ENCODE assay signal across 1 cellular context in the genomic region with DNA sequence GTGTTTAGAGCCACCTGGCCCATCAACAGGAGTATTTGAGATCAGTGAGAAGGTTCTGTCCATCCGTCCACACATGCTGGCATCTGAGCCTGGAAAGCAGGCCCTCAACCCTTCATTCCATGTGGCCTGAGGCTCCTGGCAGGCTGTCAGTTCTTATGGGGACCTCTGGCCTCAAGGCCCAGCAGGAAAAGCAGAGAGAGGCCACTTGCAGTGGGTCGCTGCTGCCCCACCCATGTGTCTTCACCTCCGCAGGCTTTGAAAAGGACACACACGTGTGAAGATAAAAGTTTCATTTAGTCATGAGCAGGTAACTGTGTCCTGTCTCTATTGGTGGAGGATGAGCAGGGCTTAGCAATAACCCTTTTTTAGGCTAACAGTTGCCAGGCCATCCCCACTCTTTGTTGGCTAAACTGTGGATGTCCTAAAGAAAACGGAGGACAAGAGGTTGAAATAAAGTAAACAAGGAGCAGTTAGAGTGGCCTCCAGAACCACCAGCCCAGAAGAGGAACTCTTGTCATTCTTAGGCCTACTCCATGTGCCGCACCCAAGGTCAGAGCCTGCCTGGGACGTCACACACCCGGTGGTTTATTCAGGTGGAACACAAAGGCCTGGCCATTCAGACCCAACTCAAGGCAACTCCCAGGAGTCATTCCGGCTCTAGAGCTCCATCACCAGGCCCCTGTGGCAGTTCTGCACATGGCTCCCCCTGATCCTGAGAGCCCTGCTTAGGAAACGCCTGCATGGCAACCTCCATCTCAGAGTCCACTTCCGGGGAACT.
TF ChIP-seq lines count a peak whose summit lies in the region.

No MANE protein-coding gene starts in this region.

TF ChIP-seq in GM23338, 12 proteins besides CTCF, POLR2A, EP300 and RAD21 (continued from another document):
- TF ChIP-seq, protein P1, sequence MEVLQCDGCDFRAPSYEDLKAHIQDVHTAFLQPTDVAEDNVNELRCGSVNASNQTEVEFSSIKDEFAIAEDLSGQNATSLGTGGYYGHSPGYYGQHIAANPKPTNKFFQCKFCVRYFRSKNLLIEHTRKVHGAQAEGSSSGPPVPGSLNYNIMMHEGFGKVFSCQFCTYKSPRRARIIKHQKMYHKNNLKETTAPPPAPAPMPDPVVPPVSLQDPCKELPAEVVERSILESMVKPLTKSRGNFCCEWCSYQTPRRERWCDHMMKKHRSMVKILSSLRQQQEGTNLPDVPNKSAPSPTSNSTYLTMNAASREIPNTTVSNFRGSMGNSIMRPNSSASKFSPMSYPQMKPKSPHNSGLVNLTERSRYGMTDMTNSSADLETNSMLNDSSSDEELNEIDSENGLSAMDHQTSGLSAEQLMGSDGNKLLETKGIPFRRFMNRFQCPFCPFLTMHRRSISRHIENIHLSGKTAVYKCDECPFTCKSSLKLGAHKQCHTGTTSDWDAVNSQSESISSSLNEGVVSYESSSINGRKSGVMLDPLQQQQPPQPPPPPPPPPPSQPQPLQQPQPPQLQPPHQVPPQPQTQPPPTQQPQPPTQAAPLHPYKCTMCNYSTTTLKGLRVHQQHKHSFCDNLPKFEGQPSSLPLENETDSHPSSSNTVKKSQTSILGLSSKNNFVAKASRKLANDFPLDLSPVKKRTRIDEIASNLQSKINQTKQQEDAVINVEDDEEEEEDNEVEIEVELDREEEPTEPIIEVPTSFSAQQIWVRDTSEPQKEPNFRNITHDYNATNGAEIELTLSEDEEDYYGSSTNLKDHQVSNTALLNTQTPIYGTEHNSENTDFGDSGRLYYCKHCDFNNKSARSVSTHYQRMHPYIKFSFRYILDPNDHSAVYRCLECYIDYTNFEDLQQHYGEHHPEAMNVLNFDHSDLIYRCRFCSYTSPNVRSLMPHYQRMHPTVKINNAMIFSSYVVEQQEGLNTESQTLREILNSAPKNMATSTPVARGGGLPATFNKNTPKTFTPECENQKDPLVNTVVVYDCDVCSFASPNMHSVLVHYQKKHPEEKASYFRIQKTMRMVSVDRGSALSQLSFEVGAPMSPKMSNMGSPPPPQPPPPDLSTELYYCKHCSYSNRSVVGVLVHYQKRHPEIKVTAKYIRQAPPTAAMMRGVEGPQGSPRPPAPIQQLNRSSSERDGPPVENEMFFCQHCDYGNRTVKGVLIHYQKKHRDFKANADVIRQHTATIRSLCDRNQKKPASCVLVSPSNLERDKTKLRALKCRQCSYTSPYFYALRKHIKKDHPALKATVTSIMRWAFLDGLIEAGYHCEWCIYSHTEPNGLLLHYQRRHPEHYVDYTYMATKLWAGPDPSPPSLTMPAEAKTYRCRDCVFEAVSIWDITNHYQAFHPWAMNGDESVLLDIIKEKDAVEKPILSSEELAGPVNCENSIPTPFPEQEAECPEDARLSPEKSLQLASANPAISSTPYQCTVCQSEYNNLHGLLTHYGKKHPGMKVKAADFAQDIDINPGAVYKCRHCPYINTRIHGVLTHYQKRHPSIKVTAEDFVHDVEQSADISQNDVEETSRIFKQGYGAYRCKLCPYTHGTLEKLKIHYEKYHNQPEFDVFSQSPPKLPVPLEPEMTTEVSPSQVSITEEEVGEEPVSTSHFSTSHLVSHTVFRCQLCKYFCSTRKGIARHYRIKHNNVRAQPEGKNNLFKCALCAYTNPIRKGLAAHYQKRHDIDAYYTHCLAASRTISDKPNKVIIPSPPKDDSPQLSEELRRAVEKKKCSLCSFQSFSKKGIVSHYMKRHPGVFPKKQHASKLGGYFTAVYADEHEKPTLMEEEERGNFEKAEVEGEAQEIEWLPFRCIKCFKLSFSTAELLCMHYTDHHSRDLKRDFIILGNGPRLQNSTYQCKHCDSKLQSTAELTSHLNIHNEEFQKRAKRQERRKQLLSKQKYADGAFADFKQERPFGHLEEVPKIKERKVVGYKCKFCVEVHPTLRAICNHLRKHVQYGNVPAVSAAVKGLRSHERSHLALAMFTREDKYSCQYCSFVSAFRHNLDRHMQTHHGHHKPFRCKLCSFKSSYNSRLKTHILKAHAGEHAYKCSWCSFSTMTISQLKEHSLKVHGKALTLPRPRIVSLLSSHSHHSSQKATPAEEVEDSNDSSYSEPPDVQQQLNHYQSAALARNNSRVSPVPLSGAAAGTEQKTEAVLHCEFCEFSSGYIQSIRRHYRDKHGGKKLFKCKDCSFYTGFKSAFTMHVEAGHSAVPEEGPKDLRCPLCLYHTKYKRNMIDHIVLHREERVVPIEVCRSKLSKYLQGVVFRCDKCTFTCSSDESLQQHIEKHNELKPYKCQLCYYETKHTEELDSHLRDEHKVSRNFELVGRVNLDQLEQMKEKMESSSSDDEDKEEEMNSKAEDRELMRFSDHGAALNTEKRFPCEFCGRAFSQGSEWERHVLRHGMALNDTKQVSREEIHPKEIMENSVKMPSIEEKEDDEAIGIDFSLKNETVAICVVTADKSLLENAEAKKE (CRISPR knock-in tag; IDR thresholded peaks at IDR 0.05): no peak
- TF ChIP-seq POLR2AphosphoS5 (IDR thresholded peaks at IDR 0.05; ENCODE audit: low read depth) (no peak), EZH2 (IDR thresholded peaks at IDR 0.05; ENCODE audit: low read depth, unreplicated experiment) (no peak), ZNF114 (CRISPR knock-in tag; IDR thresholded peaks at IDR 0.05) (no peak), NANOG (IDR thresholded peaks at IDR 0.05; ENCODE audit: borderline replicate concordance) (no peak), ZNF331 (CRISPR knock-in tag; IDR thresholded peaks at IDR 0.05; ENCODE audit: low read depth) (no peak), CREB1 (CRISPR knock-in tag; IDR thresholded peaks at IDR 0.05; ENCODE audit: low read depth) (no peak)
- TF ChIP-seq, protein P2, sequence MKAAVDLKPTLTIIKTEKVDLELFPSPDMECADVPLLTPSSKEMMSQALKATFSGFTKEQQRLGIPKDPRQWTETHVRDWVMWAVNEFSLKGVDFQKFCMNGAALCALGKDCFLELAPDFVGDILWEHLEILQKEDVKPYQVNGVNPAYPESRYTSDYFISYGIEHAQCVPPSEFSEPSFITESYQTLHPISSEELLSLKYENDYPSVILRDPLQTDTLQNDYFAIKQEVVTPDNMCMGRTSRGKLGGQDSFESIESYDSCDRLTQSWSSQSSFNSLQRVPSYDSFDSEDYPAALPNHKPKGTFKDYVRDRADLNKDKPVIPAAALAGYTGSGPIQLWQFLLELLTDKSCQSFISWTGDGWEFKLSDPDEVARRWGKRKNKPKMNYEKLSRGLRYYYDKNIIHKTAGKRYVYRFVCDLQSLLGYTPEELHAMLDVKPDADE (IDR thresholded peaks at IDR 0.05): no peak
TF ChIP-seq in GM23338: peak in this region for 0.
